In the genomic region with DNA sequence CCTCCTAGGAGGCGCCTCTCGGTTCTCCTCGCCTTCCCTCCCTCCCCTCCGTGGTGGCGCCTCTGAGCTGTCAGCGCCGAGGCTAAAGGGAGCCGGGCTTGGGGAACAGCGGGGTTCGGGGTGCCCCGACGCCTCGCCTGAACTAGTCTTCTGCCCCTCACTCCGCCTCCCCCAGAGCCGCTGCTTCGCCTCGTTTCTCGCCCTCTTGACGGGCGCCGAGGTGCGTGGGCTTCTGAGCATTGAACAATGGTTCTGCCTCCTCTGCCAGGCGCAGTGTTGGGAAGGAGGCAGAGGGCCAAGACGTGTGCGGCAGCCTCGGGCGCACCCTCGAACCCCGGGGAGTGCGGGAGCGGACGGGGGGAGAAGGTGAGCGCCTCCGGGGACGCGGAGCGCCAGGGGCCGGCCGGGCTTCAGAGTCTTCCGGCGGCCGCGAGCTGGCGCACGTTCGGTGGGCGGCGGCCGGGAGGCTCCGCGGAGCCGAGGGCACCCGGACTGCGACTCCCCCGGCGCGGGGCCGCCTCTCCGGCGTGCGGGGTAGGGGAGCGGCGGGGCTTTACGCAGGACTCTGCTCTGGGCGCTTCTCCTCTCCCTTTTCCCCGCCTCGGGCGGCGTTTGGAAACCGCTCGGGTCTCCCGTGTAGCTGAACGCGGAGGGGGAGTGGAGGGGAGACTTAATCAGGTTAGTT, we compare ENCODE assay signal across 1 cellular context.
TF ChIP-seq lines count a peak whose summit lies in the region.

No MANE protein-coding gene starts in this region.

TF ChIP-seq in HepG2, 621 proteins besides CTCF, POLR2A, EP300 and RAD21 (continued from another document and continues in another):
- TF ChIP-seq ATF7 (IDR thresholded peaks at IDR 0.05) = no peak
- no peak for TF ChIP-seq ATF7 (CRISPR knock-in tag; IDR thresholded peaks at IDR 0.05)
- TF ChIP-seq, protein P1, sequence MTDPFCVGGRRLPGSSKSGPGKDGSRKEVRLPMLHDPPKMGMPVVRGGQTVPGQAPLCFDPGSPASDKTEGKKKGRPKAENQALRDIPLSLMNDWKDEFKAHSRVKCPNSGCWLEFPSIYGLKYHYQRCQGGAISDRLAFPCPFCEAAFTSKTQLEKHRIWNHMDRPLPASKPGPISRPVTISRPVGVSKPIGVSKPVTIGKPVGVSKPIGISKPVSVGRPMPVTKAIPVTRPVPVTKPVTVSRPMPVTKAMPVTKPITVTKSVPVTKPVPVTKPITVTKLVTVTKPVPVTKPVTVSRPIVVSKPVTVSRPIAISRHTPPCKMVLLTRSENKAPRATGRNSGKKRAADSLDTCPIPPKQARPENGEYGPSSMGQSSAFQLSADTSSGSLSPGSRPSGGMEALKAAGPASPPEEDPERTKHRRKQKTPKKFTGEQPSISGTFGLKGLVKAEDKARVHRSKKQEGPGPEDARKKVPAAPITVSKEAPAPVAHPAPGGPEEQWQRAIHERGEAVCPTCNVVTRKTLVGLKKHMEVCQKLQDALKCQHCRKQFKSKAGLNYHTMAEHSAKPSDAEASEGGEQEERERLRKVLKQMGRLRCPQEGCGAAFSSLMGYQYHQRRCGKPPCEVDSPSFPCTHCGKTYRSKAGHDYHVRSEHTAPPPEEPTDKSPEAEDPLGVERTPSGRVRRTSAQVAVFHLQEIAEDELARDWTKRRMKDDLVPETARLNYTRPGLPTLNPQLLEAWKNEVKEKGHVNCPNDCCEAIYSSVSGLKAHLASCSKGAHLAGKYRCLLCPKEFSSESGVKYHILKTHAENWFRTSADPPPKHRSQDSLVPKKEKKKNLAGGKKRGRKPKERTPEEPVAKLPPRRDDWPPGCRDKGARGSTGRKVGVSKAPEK (CRISPR knock-in tag; IDR thresholded peaks at IDR 0.05; ENCODE audit: borderline replicate concordance) = no peak
- no peak for TF ChIP-seq REPIN1 (CRISPR knock-in tag; IDR thresholded peaks at IDR 0.05; ENCODE audit: borderline replicate concordance, low read depth)
- TF ChIP-seq HOXA9 (CRISPR knock-in tag; IDR thresholded peaks at IDR 0.05; ENCODE audit: borderline replicate concordance) = no peak
- TF ChIP-seq U2AF1 (optimal IDR thresholded peaks at IDR 0.05; ENCODE audit: low read depth, low read length) = no peak
- TF ChIP-seq ZNF329 (CRISPR knock-in tag; IDR thresholded peaks at IDR 0.05; ENCODE audit: low read depth) = no peak
- TF ChIP-seq, protein P2, sequence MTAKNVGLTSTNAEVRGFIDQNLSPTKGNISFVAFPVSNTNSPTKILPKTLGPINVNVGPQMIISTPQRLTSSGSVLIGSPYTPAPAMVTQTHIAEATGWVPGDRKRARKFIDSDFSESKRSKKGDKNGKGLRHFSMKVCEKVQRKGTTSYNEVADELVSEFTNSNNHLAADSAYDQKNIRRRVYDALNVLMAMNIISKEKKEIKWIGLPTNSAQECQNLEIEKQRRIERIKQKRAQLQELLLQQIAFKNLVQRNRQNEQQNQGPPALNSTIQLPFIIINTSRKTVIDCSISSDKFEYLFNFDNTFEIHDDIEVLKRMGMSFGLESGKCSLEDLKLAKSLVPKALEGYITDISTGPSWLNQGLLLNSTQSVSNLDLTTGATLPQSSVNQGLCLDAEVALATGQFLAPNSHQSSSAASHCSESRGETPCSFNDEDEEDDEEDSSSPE (CRISPR knock-in tag; IDR thresholded peaks at IDR 0.05) = no peak
- TF ChIP-seq, protein P3, sequence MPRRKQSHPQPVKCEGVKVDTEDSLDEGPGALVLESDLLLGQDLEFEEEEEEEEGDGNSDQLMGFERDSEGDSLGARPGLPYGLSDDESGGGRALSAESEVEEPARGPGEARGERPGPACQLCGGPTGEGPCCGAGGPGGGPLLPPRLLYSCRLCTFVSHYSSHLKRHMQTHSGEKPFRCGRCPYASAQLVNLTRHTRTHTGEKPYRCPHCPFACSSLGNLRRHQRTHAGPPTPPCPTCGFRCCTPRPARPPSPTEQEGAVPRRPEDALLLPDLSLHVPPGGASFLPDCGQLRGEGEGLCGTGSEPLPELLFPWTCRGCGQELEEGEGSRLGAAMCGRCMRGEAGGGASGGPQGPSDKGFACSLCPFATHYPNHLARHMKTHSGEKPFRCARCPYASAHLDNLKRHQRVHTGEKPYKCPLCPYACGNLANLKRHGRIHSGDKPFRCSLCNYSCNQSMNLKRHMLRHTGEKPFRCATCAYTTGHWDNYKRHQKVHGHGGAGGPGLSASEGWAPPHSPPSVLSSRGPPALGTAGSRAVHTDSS (CRISPR knock-in tag; conservative IDR thresholded peaks at IDR 0.05) = no peak
- TF ChIP-seq HBP1 (CRISPR knock-in tag; IDR thresholded peaks at IDR 0.05; ENCODE audit: low read depth) = no peak
- no peak for TF ChIP-seq MNT (IDR thresholded peaks at IDR 0.05)
- TF ChIP-seq ZNF343 (CRISPR knock-in tag; IDR thresholded peaks at IDR 0.05) = no peak
- no peak for TF ChIP-seq ZNF766 (CRISPR knock-in tag; IDR thresholded peaks at IDR 0.05; ENCODE audit: borderline replicate concordance)
- TF ChIP-seq MEF2D (CRISPR knock-in tag; IDR thresholded peaks at IDR 0.05) = no peak
- no peak for TF ChIP-seq ZNF775 (CRISPR knock-in tag; IDR thresholded peaks at IDR 0.05; ENCODE audit: borderline replicate concordance)
- no peak for TF ChIP-seq HCFC1 (IDR thresholded peaks at IDR 0.05; ENCODE audit: low read depth, low read length)
- no peak for TF ChIP-seq ZNF543 (CRISPR knock-in tag; IDR thresholded peaks at IDR 0.05)
- no peak for TF ChIP-seq ZNF850 (CRISPR knock-in tag; conservative IDR thresholded peaks at IDR 0.05)
- TF ChIP-seq ZNF773 (CRISPR knock-in tag; IDR thresholded peaks at IDR 0.05; ENCODE audit: borderline replicate concordance) = no peak
- no peak for TF ChIP-seq HOMEZ (CRISPR knock-in tag; IDR thresholded peaks at IDR 0.05; ENCODE audit: low read depth)
- no peak for TF ChIP-seq NONO (IDR thresholded peaks at IDR 0.05)
- 0 out of 2 replicates have a peak, but pooled peaks have one; percentile 5 for TF ChIP-seq NONO (CRISPR knock-in tag; conservative IDR thresholded peaks at IDR 0.05)
- no peak for TF ChIP-seq FOXP4 (CRISPR knock-in tag; IDR thresholded peaks at IDR 0.05)
- no peak for TF ChIP-seq MIXL1 (CRISPR knock-in tag; IDR thresholded peaks at IDR 0.05)
- TF ChIP-seq YY1 (IDR thresholded peaks at IDR 0.05; ENCODE audit: insufficient read depth, insufficient replicate concordance, low read depth, low read length) = no peak
- no peak for TF ChIP-seq ZBTB42 (CRISPR knock-in tag; IDR thresholded peaks at IDR 0.05)
- TF ChIP-seq IKZF4 (CRISPR knock-in tag; IDR thresholded peaks at IDR 0.05; ENCODE audit: borderline replicate concordance, low read depth, not compliant biosample characterization) = no peak
- TF ChIP-seq SAFB2 (CRISPR knock-in tag; IDR thresholded peaks at IDR 0.05; ENCODE audit: borderline replicate concordance, low read depth) = no peak
- no peak for TF ChIP-seq SP2 (CRISPR knock-in tag; IDR thresholded peaks at IDR 0.05)
- TF ChIP-seq ZNF891 (CRISPR knock-in tag; IDR thresholded peaks at IDR 0.05) = no peak
- TF ChIP-seq ZNF138 (CRISPR knock-in tag; IDR thresholded peaks at IDR 0.05; ENCODE audit: low read depth) = no peak
- TF ChIP-seq ZNF451 (CRISPR knock-in tag; IDR thresholded peaks at IDR 0.05) = no peak
- peak; percentile 5; the same call in 1 of the 2 replicates for TF ChIP-seq MTA1 (CRISPR knock-in tag; IDR thresholded peaks at IDR 0.05; ENCODE audit: borderline replicate concordance)
- TF ChIP-seq MATR3 (CRISPR knock-in tag; IDR thresholded peaks at IDR 0.05) = no peak
- no peak for TF ChIP-seq SP4 (CRISPR knock-in tag; IDR thresholded peaks at IDR 0.05)
- TF ChIP-seq STAT5B (CRISPR knock-in tag; IDR thresholded peaks at IDR 0.05) = no peak
- no peak for TF ChIP-seq ZNF589 (CRISPR knock-in tag; conservative IDR thresholded peaks at IDR 0.05)
- TF ChIP-seq ISL2 (CRISPR knock-in tag; IDR thresholded peaks at IDR 0.05) = no peak
- peak; percentile 36; the same call in 1 of the 2 replicates for TF ChIP-seq RBFOX2 (IDR thresholded peaks at IDR 0.05; ENCODE audit: low read depth, low read length)
- TF ChIP-seq, protein P4, sequence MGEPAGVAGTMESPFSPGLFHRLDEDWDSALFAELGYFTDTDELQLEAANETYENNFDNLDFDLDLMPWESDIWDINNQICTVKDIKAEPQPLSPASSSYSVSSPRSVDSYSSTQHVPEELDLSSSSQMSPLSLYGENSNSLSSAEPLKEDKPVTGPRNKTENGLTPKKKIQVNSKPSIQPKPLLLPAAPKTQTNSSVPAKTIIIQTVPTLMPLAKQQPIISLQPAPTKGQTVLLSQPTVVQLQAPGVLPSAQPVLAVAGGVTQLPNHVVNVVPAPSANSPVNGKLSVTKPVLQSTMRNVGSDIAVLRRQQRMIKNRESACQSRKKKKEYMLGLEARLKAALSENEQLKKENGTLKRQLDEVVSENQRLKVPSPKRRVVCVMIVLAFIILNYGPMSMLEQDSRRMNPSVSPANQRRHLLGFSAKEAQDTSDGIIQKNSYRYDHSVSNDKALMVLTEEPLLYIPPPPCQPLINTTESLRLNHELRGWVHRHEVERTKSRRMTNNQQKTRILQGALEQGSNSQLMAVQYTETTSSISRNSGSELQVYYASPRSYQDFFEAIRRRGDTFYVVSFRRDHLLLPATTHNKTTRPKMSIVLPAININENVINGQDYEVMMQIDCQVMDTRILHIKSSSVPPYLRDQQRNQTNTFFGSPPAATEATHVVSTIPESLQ (CRISPR knock-in tag; conservative IDR thresholded peaks at IDR 0.05) = no peak
- TF ChIP-seq FOXK2 (IDR thresholded peaks at IDR 0.05) = no peak
- TF ChIP-seq POLR2AphosphoS2 (IDR thresholded peaks at IDR 0.05; ENCODE audit: low read depth, low read length) = no peak
- no peak for TF ChIP-seq ZNF335 (CRISPR knock-in tag; IDR thresholded peaks at IDR 0.05)
- TF ChIP-seq CBX2 (IDR thresholded peaks at IDR 0.05; ENCODE audit: low read depth, low read length) = no peak
- TF ChIP-seq CBX2 (CRISPR knock-in tag; IDR thresholded peaks at IDR 0.05; ENCODE audit: low read depth) = no peak
- TF ChIP-seq GMEB2 (CRISPR knock-in tag; IDR thresholded peaks at IDR 0.05; ENCODE audit: low read depth) = no peak
- TF ChIP-seq GFI1 (CRISPR knock-in tag; IDR thresholded peaks at IDR 0.05; ENCODE audit: borderline replicate concordance) = no peak
- TF ChIP-seq NCOR1 (IDR thresholded peaks at IDR 0.05; ENCODE audit: borderline replicate concordance, low read length) = no peak
- 0 out of 2 replicates have a peak, but pooled peaks have one; percentile 28 for TF ChIP-seq CBFB (CRISPR knock-in tag; IDR thresholded peaks at IDR 0.05)
- no peak for TF ChIP-seq RXRA (CRISPR knock-in tag; IDR thresholded peaks at IDR 0.05)
- TF ChIP-seq ZNF607 (CRISPR knock-in tag; IDR thresholded peaks at IDR 0.05; ENCODE audit: borderline replicate concordance) = 0 out of 2 replicates have a peak, but pooled peaks have one; percentile 24
